ENCODE assay signal across 8 cellular contexts in genomic region chr1:53237638-53238037, GRCh38. TPM values are rescaled to one million over a fixed set of nuclear protein-coding genes. Genes with fewer than 3 reads are reported as not detected.
DNase-seq lines count a peak whose midpoint lies in the region; ATAC-seq and TF ChIP-seq lines count a peak whose summit lies in the region.

No MANE protein-coding gene starts in this region.

- 24 to 32% methylated on average over 8 of the region's 8 CpGs for WGBS in testis, 2 donors

- no peaks in the 10 kb centered on the region for H3K27me3 Mint-ChIP-seq in T-helper 1 cell treated with Interleukin-12 subunit alpha and Interleukin-12 subunit beta and Interleukin-4 antibody, amounts not matched to agents 30 μg/mL and 1 μg/mL, for 36 hours (ENCODE audit: low read depth)
- no peaks in the 10 kb centered on the region for H3K27me3 Mint-ChIP-seq in activated CD8-positive, alpha-beta T cell treated with anti-CD3 and anti-CD28 coated beads, Interleukin-2, amount 10 ng/mL, durations not matched to agents 7 days and 5 days (ENCODE audit: low read depth)
- peaks cover 5 to 8% (median 6%) of the 10 kb centered on the region in 3 donors for H3K27me3 Mint-ChIP-seq in immature natural killer cell (ENCODE audit: low read depth in 3 of 3)

- DNase-seq in T-helper 1 cell (no peak), immature natural killer cell (no peak), testis (no peak), GM10266 (ENCODE audit: extremely low spot score) (no peak), OCI-M1 (lab: John Stamatoyannopoulos, UW) (no peak)
- DNase-seq in activated CD8-positive, alpha-beta T cell treated with anti-CD3 and anti-CD28 coated beads, Interleukin-2, amount 10 ng/mL, durations not matched to agents 7 days and 5 days, result no peak

- peaks cover 10% of the 10 kb centered on the region for H3K4me1 ChIP-seq in testis

- H3K27ac Mint-ChIP-seq in T-helper 1 cell treated with Interleukin-12 subunit alpha and Interleukin-12 subunit beta and Interleukin-4 antibody, amounts not matched to agents 30 μg/mL and 1 μg/mL, for 36 hours, result peak overlapping the region; percentile 94
- peak overlapping the region; percentile 95 for H3K27ac Mint-ChIP-seq in activated CD8-positive, alpha-beta T cell treated with anti-CD3 and anti-CD28 coated beads, Interleukin-2, amount 10 ng/mL, durations not matched to agents 7 days and 5 days
- H3K27ac Mint-ChIP-seq in immature natural killer cell, result peak overlapping the region; percentile 96 to 99 (median 98)

- H3K9me3 Mint-ChIP-seq in T-helper 1 cell treated with Interleukin-12 subunit alpha and Interleukin-12 subunit beta and Interleukin-4 antibody, amounts not matched to agents 30 μg/mL and 1 μg/mL, for 36 hours, result no peaks in the 10 kb centered on the region
- H3K9me3 Mint-ChIP-seq in activated CD8-positive, alpha-beta T cell treated with anti-CD3 and anti-CD28 coated beads, Interleukin-2, amount 10 ng/mL, durations not matched to agents 7 days and 5 days (ENCODE audit: insufficient read depth), result no peaks in the 10 kb centered on the region
- no peaks in the 10 kb centered on the region for H3K9me3 Mint-ChIP-seq in immature natural killer cell

- TF ChIP-seq CTCF in testis (IDR thresholded peaks at IDR 0.05) (no peak), GM10266 (IDR thresholded peaks at IDR 0.05; ENCODE audit: control insufficient read depth, insufficient read depth, low read depth, missing control alignments) (no peak)

- POLR2A ChIA-PET in activated CD8-positive, alpha-beta T cell treated with anti-CD3 and anti-CD28 coated beads, Interleukin-2, amount 10 ng/mL, durations not matched to agents 7 days and 5 days (lab: Charles Lee), result interaction anchor here (0.7 to 1.3 kb wide), 4 partner anchors 9 to 316 kb away, joined by 3 to 4 read pairs (median 3); no protein-coding TSS in a partner anchor

- CTCF ChIA-PET in activated CD8-positive, alpha-beta T cell treated with anti-CD3 and anti-CD28 coated beads, Interleukin-2, amount 10 ng/mL, durations not matched to agents 7 days and 5 days (lab: Charles Lee), result interaction anchor here (0.9 to 2.1 kb wide), 2 partner anchors 11 to 15 kb away, joined by 4 to 11 read pairs; no protein-coding TSS in a partner anchor

- H3K27me3 ChIP-seq in testis, result no peaks in the 10 kb centered on the region

- no peak for ATAC-seq in activated CD8-positive, alpha-beta T cell treated with anti-CD3 and anti-CD28 coated beads, Interleukin-2, amount 10 ng/mL, durations not matched to agents 7 days and 5 days
- no peak for ATAC-seq in GM18867 (IDR thresholded peaks at IDR 0.05; ENCODE audit: unreplicated experiment)

- H3K27ac ChIP-seq in testis, result peak overlapping the region; percentile 78 to 79

- H3K4me3 Mint-ChIP-seq in T-helper 1 cell treated with Interleukin-12 subunit alpha and Interleukin-12 subunit beta and Interleukin-4 antibody, amounts not matched to agents 30 μg/mL and 1 μg/mL, for 36 hours, result peak overlapping the region; percentile 96
- peak overlapping the region; percentile 94 for H3K4me3 Mint-ChIP-seq in activated CD8-positive, alpha-beta T cell treated with anti-CD3 and anti-CD28 coated beads, Interleukin-2, amount 10 ng/mL, durations not matched to agents 7 days and 5 days
- peak overlapping the region; percentile 97 to 98 (median 98) for H3K4me3 Mint-ChIP-seq in immature natural killer cell

- H3K4me1 Mint-ChIP-seq in T-helper 1 cell treated with Interleukin-12 subunit alpha and Interleukin-12 subunit beta and Interleukin-4 antibody, amounts not matched to agents 30 μg/mL and 1 μg/mL, for 36 hours (ENCODE audit: low read depth), result peaks cover 24% of the 10 kb centered on the region
- H3K4me1 Mint-ChIP-seq in activated CD8-positive, alpha-beta T cell treated with anti-CD3 and anti-CD28 coated beads, Interleukin-2, amount 10 ng/mL, durations not matched to agents 7 days and 5 days (ENCODE audit: low read depth), result peaks cover 31% of the 10 kb centered on the region
- peaks cover 31 to 34% of the 10 kb centered on the region in 2 donors for H3K4me1 Mint-ChIP-seq in immature natural killer cell

- TF ChIP-seq POLR2A in testis (IDR thresholded peaks at IDR 0.05), result no peak

- peak overlapping the region; percentile 90 to 99 for H3K4me3 ChIP-seq in testis

- no peaks in the 10 kb centered on the region for H3K36me3 ChIP-seq in testis (ENCODE audit: low read depth, missing control alignments)

- intact Hi-C loops in testis (cut with DNase I; ENCODE audit: low total_unique reads), result no loop called here

- H3K36me3 Mint-ChIP-seq in T-helper 1 cell treated with Interleukin-12 subunit alpha and Interleukin-12 subunit beta and Interleukin-4 antibody, amounts not matched to agents 30 μg/mL and 1 μg/mL, for 36 hours (ENCODE audit: low read depth), result peaks cover 23% of the 10 kb centered on the region
- H3K36me3 Mint-ChIP-seq in activated CD8-positive, alpha-beta T cell treated with anti-CD3 and anti-CD28 coated beads, Interleukin-2, amount 10 ng/mL, durations not matched to agents 7 days and 5 days (ENCODE audit: low read depth), result peaks cover 29% of the 10 kb centered on the region
- H3K36me3 Mint-ChIP-seq in immature natural killer cell, result peaks cover 6 to 20% (median 16%) of the 10 kb centered on the region in 3 donors

- no peaks in the 10 kb centered on the region for H3K9me3 ChIP-seq in testis

RNA-seq across cellular contexts. Expression of gene MAGOH, which starts 0.7 kb away (rescaled TPM):
- 10 to 100 TPM; 83.1 to 85.2 TPM for total RNA-seq in activated CD8-positive, alpha-beta T cell treated with anti-CD3 and anti-CD28 coated beads, Interleukin-2, amount 10 ng/mL, durations not matched to agents 7 days and 5 days
- 100 to 1,000 TPM in 2 of 3 donors, 10 to 100 TPM in 1; 63.4 to 109 (median 109) TPM for polyA plus RNA-seq in immature natural killer cell
- total RNA-seq in testis, result 10 to 100 TPM; 32.0 to 39.1 TPM
- polyA plus RNA-seq in testis (ENCODE audit: insufficient read depth, low read depth, low replicate concordance), result 50.0 TPM

RNA-seq across cellular contexts. Expression of gene CZIB, which starts 17.2 kb away (rescaled TPM):
- total RNA-seq in activated CD8-positive, alpha-beta T cell treated with anti-CD3 and anti-CD28 coated beads, Interleukin-2, amount 10 ng/mL, durations not matched to agents 7 days and 5 days, result 10 to 100 TPM; 44.3 to 45.5 TPM
- polyA plus RNA-seq in immature natural killer cell (100 to 1,000 TPM in 1 of 3 donors, 10 to 100 TPM in 2; 70.8 to 126 (median 84.2) TPM), testis (ENCODE audit: insufficient read depth, low read depth, low replicate concordance) (97.2 TPM)
- 10 to 100 TPM; 55.0 to 55.4 TPM for total RNA-seq in testis

RNA-seq across cellular contexts. Expression of gene CPT2, which starts 41.0 kb away (rescaled TPM):
- total RNA-seq in activated CD8-positive, alpha-beta T cell treated with anti-CD3 and anti-CD28 coated beads, Interleukin-2, amount 10 ng/mL, durations not matched to agents 7 days and 5 days, result 10 to 100 TPM; 11.6 to 12.7 TPM
- 10 to 100 TPM; 11.6 to 21.8 (median 20.7) TPM for polyA plus RNA-seq in immature natural killer cell
- 10 to 100 TPM; 44.4 to 61.7 TPM for total RNA-seq in testis
- polyA plus RNA-seq in testis (ENCODE audit: insufficient read depth, low read depth, low replicate concordance), result 36.9 TPM
